18 cellular contexts compared by ENCODE assay signal in genomic region chr15:98840010-98840409, GRCh38.
DNase-seq lines count a peak whose midpoint lies in the region; ATAC-seq and TF ChIP-seq lines count a peak whose summit lies in the region.
"Had no signal": no experiment of that assay in that cellular context is flagged by ENCODE, and none has a peak within 500 bp of the region (broad histone marks: within the 10 kb centered on the region; RNA-seq: fewer than 3 reads in every experiment).

No MANE protein-coding gene starts in this region.

- DNase-seq in OCI-M1 (lab: John Stamatoyannopoulos, UW) (peak; percentile 62), left cardiac atrium (no peak), NCI-H345 treated with DMSO at 0.1 percent for 48 hours (lab: John Stamatoyannopoulos, UW; ENCODE audit: unreplicated experiment) (no peak), GM19240 (ENCODE audit: insufficient read length, low spot score) (no peak), mammary epithelial cell (no peak), middle frontal gyrus (ENCODE audit: extremely low spot score, low spot score) (no peak)
- no peak for DNase-seq in activated T-helper 1 cell treated with anti-CD3 and anti-CD28 coated beads, Interleukin-12 subunit alpha, Interleukin-12 subunit beta, Interleukin-2, Interleukin-4 antibody, amounts not matched to agents 30 ng/mL and 10 ng/mL and 1 ng/mL, durations not matched to agents 14 hours and 24 hours and 36 hours (ENCODE audit: low spot score)
- DNase-seq: HFFc6, MV-4-11, NCI-H1417, NCI-H1930, NCI-H2171 treated with DMSO at 0.1 percent for 48 hours, NCI-H774, Peyer's patch, SHP77 had no signal

- H3K27me3 Mint-ChIP-seq in activated T-helper 1 cell treated with anti-CD3 and anti-CD28 coated beads, Interleukin-12 subunit alpha, Interleukin-12 subunit beta, Interleukin-2, Interleukin-4 antibody, amounts not matched to agents 30 ng/mL and 10 ng/mL and 1 ng/mL, durations not matched to agents 14 hours and 24 hours and 36 hours (ENCODE audit: insufficient read depth): no peaks in the 10 kb centered on the region

- peak overlapping the region; percentile 21 for H3K27ac ChIP-seq in neutrophil
- H3K27ac ChIP-seq in mammary epithelial cell (ENCODE audit: insufficient read depth, low read depth, low read length): no peak overlapping the region
- H3K27ac ChIP-seq: C4-2B, Peyer's patch had no signal

- intact Hi-C loops in activated T-helper 1 cell treated with anti-CD3 and anti-CD28 coated beads, Interleukin-12 subunit alpha, Interleukin-12 subunit beta, Interleukin-2, Interleukin-4 antibody, amounts not matched to agents 30 ng/mL and 10 ng/mL and 1 ng/mL, durations not matched to agents 14 hours and 24 hours and 36 hours (cut with micrococcal nuclease): no loop called here
- intact Hi-C loops in left cardiac atrium (cut with DNase I): loop anchor here in 1 of 2 donors (5.0 kb wide), 1 partner anchor 48 kb away; no protein-coding TSS in a partner anchor
- intact Hi-C loops in mammary epithelial cell (cut with micrococcal nuclease): loop anchor here (5.0 kb wide), 1 partner anchor 33 kb away; no protein-coding TSS in a partner anchor

- ATAC-seq in left cardiac atrium: peak; percentile 61 to 77
- ATAC-seq: K562 had no signal

- dilution Hi-C loops in mammary epithelial cell (cut with HindIII; ENCODE audit: low sequenced_read_pairs): no loop called here

- in situ Hi-C loops in mammary epithelial cell (cut with MboI; ENCODE audit: low sequenced_read_pairs in 2 of 2): no loop called here

- H2AFZ ChIP-seq in mammary epithelial cell (ENCODE audit: low read depth, low read length): no peak overlapping the region

- H3K27me3 ChIP-seq in neutrophil: no peaks in the 10 kb centered on the region
- H3K27me3 ChIP-seq in mammary epithelial cell (ENCODE audit: insufficient read depth, low read length): no peaks in the 10 kb centered on the region
- H3K27me3 ChIP-seq: Peyer's patch had no signal

- H3K27ac Mint-ChIP-seq in activated T-helper 1 cell treated with anti-CD3 and anti-CD28 coated beads, Interleukin-12 subunit alpha, Interleukin-12 subunit beta, Interleukin-2, Interleukin-4 antibody, amounts not matched to agents 30 ng/mL and 10 ng/mL and 1 ng/mL, durations not matched to agents 14 hours and 24 hours and 36 hours: peak overlapping the region; percentile 40
- H3K27ac Mint-ChIP-seq: HFFc6 had no signal

- no peak for TF ChIP-seq CTCF in neutrophil (IDR thresholded peaks at IDR 0.05)
- no peak for TF ChIP-seq CTCF in mammary epithelial cell (conservative IDR thresholded peaks at IDR 0.05 in 1 of 2, IDR thresholded peaks at IDR 0.05 in 1 of 2; ENCODE audit: extremely low read depth in 1 of 2, insufficient read depth in 1 of 2, low read depth in 1 of 2, low read length in 2 of 2)

- CTCF ChIA-PET in mammary epithelial cell (lab: Charles Lee; ENCODE audit: low non-redundant PET): no interaction called here

- H3K4me3 Mint-ChIP-seq in activated T-helper 1 cell treated with anti-CD3 and anti-CD28 coated beads, Interleukin-12 subunit alpha, Interleukin-12 subunit beta, Interleukin-2, Interleukin-4 antibody, amounts not matched to agents 30 ng/mL and 10 ng/mL and 1 ng/mL, durations not matched to agents 14 hours and 24 hours and 36 hours: no peak overlapping the region
- H3K4me3 Mint-ChIP-seq: HFFc6 had no signal

- H3K79me2 ChIP-seq in mammary epithelial cell (ENCODE audit: insufficient read depth, low read length): peaks cover 90% of the 10 kb centered on the region

- no peaks in the 10 kb centered on the region for H3K36me3 Mint-ChIP-seq in activated T-helper 1 cell treated with anti-CD3 and anti-CD28 coated beads, Interleukin-12 subunit alpha, Interleukin-12 subunit beta, Interleukin-2, Interleukin-4 antibody, amounts not matched to agents 30 ng/mL and 10 ng/mL and 1 ng/mL, durations not matched to agents 14 hours and 24 hours and 36 hours (ENCODE audit: low read depth)

- no TSS peak for BruUV-seq in mammary epithelial cell (replicated peaks; lab: Mats Ljungman, UMichigan)

- no peak overlapping the region for H3K4me2 ChIP-seq in mammary epithelial cell (ENCODE audit: insufficient read depth, low read depth, low read length)

- H3K4me1 ChIP-seq in neutrophil (ENCODE audit: control insufficient read depth in 1 of 2, insufficient read depth in 1 of 2, low read depth in 1 of 2, low read length in 1 of 2) (peaks cover 55 to 63% of the 10 kb centered on the region in 2 experiments), mammary epithelial cell (ENCODE audit: insufficient read depth, low read length) (no peaks in the 10 kb centered on the region)
- H3K4me1 ChIP-seq: Peyer's patch had no signal

- H3K4me1 Mint-ChIP-seq in activated T-helper 1 cell treated with anti-CD3 and anti-CD28 coated beads, Interleukin-12 subunit alpha, Interleukin-12 subunit beta, Interleukin-2, Interleukin-4 antibody, amounts not matched to agents 30 ng/mL and 10 ng/mL and 1 ng/mL, durations not matched to agents 14 hours and 24 hours and 36 hours (ENCODE audit: low read depth): peaks cover 15% of the 10 kb centered on the region

- H3K36me3 ChIP-seq in neutrophil (no peaks in the 10 kb centered on the region), mammary epithelial cell (ENCODE audit: insufficient read depth, low read length) (no peaks in the 10 kb centered on the region)
- H3K36me3 ChIP-seq: Peyer's patch had no signal

- H3K9me3 Mint-ChIP-seq in activated T-helper 1 cell treated with anti-CD3 and anti-CD28 coated beads, Interleukin-12 subunit alpha, Interleukin-12 subunit beta, Interleukin-2, Interleukin-4 antibody, amounts not matched to agents 30 ng/mL and 10 ng/mL and 1 ng/mL, durations not matched to agents 14 hours and 24 hours and 36 hours: peaks cover 4% of the 10 kb centered on the region

- H3K9me3 ChIP-seq in neutrophil (no peaks in the 10 kb centered on the region), mammary epithelial cell (replicated peaks; ENCODE audit: insufficient read depth, low read length) (no peaks in the 10 kb centered on the region)
- H3K9me3 ChIP-seq: Peyer's patch had no signal

- no peak overlapping the region for H3K9ac ChIP-seq in mammary epithelial cell (ENCODE audit: insufficient read depth, low read length)

- no peaks in the 10 kb centered on the region for H4K20me1 ChIP-seq in mammary epithelial cell (ENCODE audit: insufficient read depth, low read length)

- H3K4me3 ChIP-seq in neutrophil (ENCODE audit: low read depth in 1 of 2, low read length in 1 of 2) (no peak overlapping the region), mammary epithelial cell (replicated peaks in 1 of 3; ENCODE audit: insufficient read depth in 1 of 3, low read depth in 2 of 3, low read length in 3 of 3) (no peak overlapping the region)
- H3K4me3 ChIP-seq: K562, Peyer's patch had no signal

- 97% methylated on average over 6 of the region's 6 CpGs for WGBS in mammary epithelial cell (ENCODE audit: low coverage, missing lambda C conversion rate)
